Comparison of ENCODE assay signal across 1 cellular context in the genomic region with DNA sequence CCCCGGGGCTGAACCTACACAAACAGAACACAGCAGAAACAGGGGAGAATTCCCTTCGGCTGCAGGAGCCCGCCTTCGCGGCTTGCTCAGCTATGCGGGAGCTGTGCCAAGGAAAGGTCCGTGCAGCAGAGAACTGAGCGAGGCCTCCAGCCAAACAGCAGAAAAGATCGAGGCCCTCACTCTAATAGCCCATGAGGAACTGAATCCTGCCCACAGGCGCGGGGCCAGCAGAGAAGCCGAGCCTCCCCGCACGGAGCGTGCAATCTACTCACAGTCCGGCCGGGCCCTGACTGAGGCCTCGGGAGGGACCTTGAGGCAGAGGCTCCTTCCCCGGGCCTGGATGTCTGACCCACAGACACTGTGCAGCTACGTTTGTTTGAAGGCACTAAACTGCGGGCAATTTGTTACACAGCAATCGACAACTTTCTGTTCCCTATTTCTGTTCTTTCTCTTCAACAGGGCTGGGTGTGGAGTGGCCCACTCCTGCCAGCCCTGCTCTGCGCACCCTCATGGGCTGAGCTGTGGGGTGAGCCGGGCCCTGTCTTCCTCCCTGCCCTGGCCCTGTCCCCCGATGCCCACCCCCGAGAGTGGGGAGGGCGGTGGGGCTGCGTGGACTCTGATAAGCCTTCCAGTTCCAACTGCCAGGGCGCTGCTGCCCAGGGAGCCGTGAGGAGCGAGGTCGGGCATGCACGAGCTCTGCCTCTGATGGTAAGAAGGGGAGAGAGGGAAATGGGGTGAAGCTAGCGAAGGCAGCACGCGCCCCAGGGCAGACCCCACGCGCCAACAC.
TF ChIP-seq lines count a peak whose summit lies in the region.

No MANE protein-coding gene starts in this region.

TF ChIP-seq in K562, 482 proteins besides CTCF, POLR2A, EP300 and RAD21:
- TF ChIP-seq, protein P1, sequence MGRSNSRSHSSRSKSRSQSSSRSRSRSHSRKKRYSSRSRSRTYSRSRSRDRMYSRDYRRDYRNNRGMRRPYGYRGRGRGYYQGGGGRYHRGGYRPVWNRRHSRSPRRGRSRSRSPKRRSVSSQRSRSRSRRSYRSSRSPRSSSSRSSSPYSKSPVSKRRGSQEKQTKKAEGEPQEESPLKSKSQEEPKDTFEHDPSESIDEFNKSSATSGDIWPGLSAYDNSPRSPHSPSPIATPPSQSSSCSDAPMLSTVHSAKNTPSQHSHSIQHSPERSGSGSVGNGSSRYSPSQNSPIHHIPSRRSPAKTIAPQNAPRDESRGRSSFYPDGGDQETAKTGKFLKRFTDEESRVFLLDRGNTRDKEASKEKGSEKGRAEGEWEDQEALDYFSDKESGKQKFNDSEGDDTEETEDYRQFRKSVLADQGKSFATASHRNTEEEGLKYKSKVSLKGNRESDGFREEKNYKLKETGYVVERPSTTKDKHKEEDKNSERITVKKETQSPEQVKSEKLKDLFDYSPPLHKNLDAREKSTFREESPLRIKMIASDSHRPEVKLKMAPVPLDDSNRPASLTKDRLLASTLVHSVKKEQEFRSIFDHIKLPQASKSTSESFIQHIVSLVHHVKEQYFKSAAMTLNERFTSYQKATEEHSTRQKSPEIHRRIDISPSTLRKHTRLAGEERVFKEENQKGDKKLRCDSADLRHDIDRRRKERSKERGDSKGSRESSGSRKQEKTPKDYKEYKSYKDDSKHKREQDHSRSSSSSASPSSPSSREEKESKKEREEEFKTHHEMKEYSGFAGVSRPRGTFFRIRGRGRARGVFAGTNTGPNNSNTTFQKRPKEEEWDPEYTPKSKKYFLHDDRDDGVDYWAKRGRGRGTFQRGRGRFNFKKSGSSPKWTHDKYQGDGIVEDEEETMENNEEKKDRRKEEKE (IDR thresholded peaks at IDR 0.05; ENCODE audit: borderline replicate concordance in 1 of 2, control insufficient read depth in 1 of 2, low read depth in 2 of 2, low read length in 1 of 2), result no peak
- TF ChIP-seq ZNF695 (CRISPR knock-in tag; IDR thresholded peaks at IDR 0.05) (no peak), RBFOX2 (IDR thresholded peaks at IDR 0.05; ENCODE audit: low read depth, low read length) (0 out of 2 replicates have a peak, but pooled peaks have one; percentile 17), MCM5 (IDR thresholded peaks at IDR 0.05; ENCODE audit: low read depth) (no peak), GTF2A2 (tag; IDR thresholded peaks at IDR 0.05) (no peak), ZNF668 (CRISPR knock-in tag; IDR thresholded peaks at IDR 0.05) (no peak), CBFB (CRISPR knock-in tag; IDR thresholded peaks at IDR 0.05) (no peak)
